Comparison of ENCODE assay signal across 22 cellular contexts in the genomic region with DNA sequence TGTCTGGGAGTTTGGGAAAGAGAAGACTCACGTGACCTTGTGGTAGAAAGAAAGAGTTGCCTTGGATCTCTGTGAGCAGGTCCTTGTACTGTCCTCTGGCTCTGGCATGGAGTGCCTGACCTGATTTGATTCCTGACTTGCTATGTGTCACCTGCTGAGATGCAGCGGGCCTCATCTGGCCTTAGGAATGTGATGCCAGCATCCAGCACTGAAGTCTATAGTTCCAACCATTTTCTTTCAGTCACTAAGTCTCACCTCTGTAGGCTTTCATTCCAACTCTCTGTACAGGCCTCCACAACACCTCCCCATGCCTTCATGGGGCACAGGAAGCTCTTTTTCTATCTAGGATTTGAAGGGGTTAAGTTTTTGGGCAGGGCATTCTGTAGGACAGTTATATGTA. TPM values are rescaled to one million over a fixed set of nuclear protein-coding genes. Genes with fewer than 3 reads are reported as not detected.
DNase-seq lines count a peak whose midpoint lies in the region; ATAC-seq and TF ChIP-seq lines count a peak whose summit lies in the region.
"Had no signal": no experiment of that assay in that cellular context is flagged by ENCODE, and none has a peak within 500 bp of the region (broad histone marks: within the 10 kb centered on the region; RNA-seq: fewer than 3 reads in every experiment).

No MANE protein-coding gene starts in this region.

- H3K27me3 ChIP-seq in lower lobe of right lung (ENCODE audit: low read depth), result no peaks in the 10 kb centered on the region
- H3K27me3 ChIP-seq in upper lobe of left lung, result no peaks in the 10 kb centered on the region
- H3K27me3 ChIP-seq: BLaER1, gastroesophageal sphincter had no signal

- H3K36me3 ChIP-seq in lower lobe of right lung (no peaks in the 10 kb centered on the region), upper lobe of left lung (no peaks in the 10 kb centered on the region)
- H3K36me3 ChIP-seq: BLaER1, gastroesophageal sphincter had no signal

- no peaks in the 10 kb centered on the region for H3K27me3 Mint-ChIP-seq in activated CD8-positive, alpha-beta memory T cell treated with anti-CD3 and anti-CD28 coated beads, Interleukin-2, amount 10 ng/mL, durations not matched to agents 7 days and 5 days
- H3K27me3 Mint-ChIP-seq: activated naive CD8-positive, alpha-beta T cell treated with anti-CD3 and anti-CD28 coated beads for 36 hours had no signal

- intact Hi-C loops in lower lobe of right lung (cut with DNase I), result no loop called here

- H3K9me3 Mint-ChIP-seq in activated CD8-positive, alpha-beta memory T cell treated with anti-CD3 and anti-CD28 coated beads, Interleukin-2, amount 10 ng/mL, durations not matched to agents 7 days and 5 days (ENCODE audit: low read depth), result no peaks in the 10 kb centered on the region
- H3K9me3 Mint-ChIP-seq: activated naive CD8-positive, alpha-beta T cell treated with anti-CD3 and anti-CD28 coated beads for 36 hours had no signal

- H3K4me3 ChIP-seq in lower lobe of right lung, result no peak overlapping the region
- no peak overlapping the region for H3K4me3 ChIP-seq in upper lobe of left lung
- H3K4me3 ChIP-seq: A549, BLaER1, gastroesophageal sphincter, psoas muscle had no signal

- no peak for TF ChIP-seq CTCF in lower lobe of right lung (IDR thresholded peaks at IDR 0.05)
- no peak for TF ChIP-seq CTCF in upper lobe of left lung (IDR thresholded peaks at IDR 0.05)

- peak; percentile 23 for DNase-seq in activated CD8-positive, alpha-beta memory T cell treated with anti-CD3 and anti-CD28 coated beads, Interleukin-2, amount 10 ng/mL, durations not matched to agents 7 days and 5 days
- DNase-seq in activated CD8-positive, alpha-beta memory T cell treated with anti-CD3 and anti-CD28 coated beads, Interleukin-2, amount 50 U/mL, for 48 hours, result no peak
- DNase-seq in ecto neural progenitor cell (ENCODE audit: low spot score) (peak; percentile 30), lower lobe of right lung (no peak), upper lobe of left lung (no peak), LoVo (ENCODE audit: low spot score) (no peak), NCI-H2196 treated with DMSO at 0.1 percent for 48 hours (lab: John Stamatoyannopoulos, UW; ENCODE audit: unreplicated experiment) (no peak)
- DNase-seq: activated naive CD8-positive, alpha-beta T cell treated with anti-CD3 and anti-CD28 coated beads for 36 hours; effector CD4-positive, alpha-beta T cell; H7; NCI-H1436 treated with DMSO at 0.1 percent for 48 hours; NCI-H2107; NCI-H510A; psoas muscle; SIG-M5 had no signal

- TF ChIP-seq POLR2A in upper lobe of left lung (IDR thresholded peaks at IDR 0.05), result no peak

- CTCF ChIA-PET in activated CD8-positive, alpha-beta memory T cell treated with anti-CD3 and anti-CD28 coated beads, Interleukin-2, amount 10 ng/mL, durations not matched to agents 7 days and 5 days (lab: Charles Lee), result interaction anchor here (2.0 to 5.5 kb wide), 2 partner anchors 11 to 13 kb away, joined by 5 to 41 read pairs; a partner anchor contains a TSS

- 96 to 100% methylated on average over 2 of the region's 2 CpGs for WGBS in upper lobe of left lung, 2 donors

- peaks cover 37% of the 10 kb centered on the region for H3K4me1 ChIP-seq in lower lobe of right lung
- peaks cover 0 to 16% (median 11%) of the 10 kb centered on the region in 4 donors for H3K4me1 ChIP-seq in upper lobe of left lung
- H3K4me1 ChIP-seq: gastroesophageal sphincter, psoas muscle had no signal

- TF ChIP-seq EP300 in upper lobe of left lung (IDR thresholded peaks at IDR 0.05), result no peak

- no peaks in the 10 kb centered on the region for H3K9me3 ChIP-seq in lower lobe of right lung
- no peaks in the 10 kb centered on the region for H3K9me3 ChIP-seq in upper lobe of left lung
- H3K9me3 ChIP-seq: A549, BLaER1, gastroesophageal sphincter, psoas muscle had no signal

- H3K4me1 Mint-ChIP-seq in activated CD8-positive, alpha-beta memory T cell treated with anti-CD3 and anti-CD28 coated beads, Interleukin-2, amount 10 ng/mL, durations not matched to agents 7 days and 5 days, result peaks cover 46% of the 10 kb centered on the region

- H3K4me3 Mint-ChIP-seq in activated CD8-positive, alpha-beta memory T cell treated with anti-CD3 and anti-CD28 coated beads, Interleukin-2, amount 10 ng/mL, durations not matched to agents 7 days and 5 days, result no peak overlapping the region
- H3K4me3 Mint-ChIP-seq: activated naive CD8-positive, alpha-beta T cell treated with anti-CD3 and anti-CD28 coated beads for 36 hours had no signal

- no peak for ATAC-seq in activated CD8-positive, alpha-beta memory T cell treated with anti-CD3 and anti-CD28 coated beads, Interleukin-2, amount 10 ng/mL, durations not matched to agents 7 days and 5 days
- ATAC-seq in lower lobe of right lung (no peak), upper lobe of left lung (ENCODE audit: low FRiP score in 2 of 2) (no peak), HG02610 (IDR thresholded peaks at IDR 0.05; ENCODE audit: unreplicated experiment) (no peak)
- ATAC-seq: Panc1, psoas muscle had no signal

- H3K27ac Mint-ChIP-seq in activated CD8-positive, alpha-beta memory T cell treated with anti-CD3 and anti-CD28 coated beads, Interleukin-2, amount 10 ng/mL, durations not matched to agents 7 days and 5 days, result peak overlapping the region; percentile 33
- H3K27ac Mint-ChIP-seq: activated T-helper 2 cell treated with anti-CD3 and anti-CD28 coated beads, Interferon-gamma antibody, Interleukin-2, Interleukin-4, amounts not matched to agents 10 μg/mL and 5 μg/mL and 100 μg/mL, durations not matched to agents 14 hours and 24 hours and 36 hours had no signal

- H3K27ac ChIP-seq in lower lobe of right lung (peak overlapping the region; percentile 32), upper lobe of left lung (peak overlapping the region; percentile 1 to 56 (median 30))
- H3K27ac ChIP-seq: A549, BLaER1, gastroesophageal sphincter, KMS-11, psoas muscle had no signal

- no peaks in the 10 kb centered on the region for H3K36me3 Mint-ChIP-seq in activated CD8-positive, alpha-beta memory T cell treated with anti-CD3 and anti-CD28 coated beads, Interleukin-2, amount 10 ng/mL, durations not matched to agents 7 days and 5 days
- H3K36me3 Mint-ChIP-seq: activated naive CD8-positive, alpha-beta T cell treated with anti-CD3 and anti-CD28 coated beads for 36 hours had no signal

RNA-seq across cellular contexts. Expression of a gene that starts 12.1 kb away (rescaled TPM):
- 10 to 100 TPM; 47.8 to 56.3 TPM for total RNA-seq in activated CD8-positive, alpha-beta memory T cell treated with anti-CD3 and anti-CD28 coated beads, Interleukin-2, amount 10 ng/mL, durations not matched to agents 7 days and 5 days
- total RNA-seq in lower lobe of right lung (29.2 TPM), upper lobe of left lung (10 to 100 TPM; 26.6 to 43.7 (median 31.6) TPM)

RNA-seq across cellular contexts. Expression of a gene that starts 14.8 kb away (rescaled TPM):
- 10 to 100 TPM; 69.3 to 70.3 TPM for total RNA-seq in activated CD8-positive, alpha-beta memory T cell treated with anti-CD3 and anti-CD28 coated beads, Interleukin-2, amount 10 ng/mL, durations not matched to agents 7 days and 5 days
- total RNA-seq in lower lobe of right lung (99.7 TPM), upper lobe of left lung (100 to 1,000 TPM in 2 of 6 donors, 10 to 100 TPM in 4; 38.1 to 116 (median 83.3) TPM)

RNA-seq across cellular contexts. Expression of a gene that starts 16.3 kb away (rescaled TPM):
- 10 to 100 TPM; 91.3 to 91.7 TPM for total RNA-seq in activated CD8-positive, alpha-beta memory T cell treated with anti-CD3 and anti-CD28 coated beads, Interleukin-2, amount 10 ng/mL, durations not matched to agents 7 days and 5 days
- total RNA-seq in lower lobe of right lung (88.3 TPM), upper lobe of left lung (100 to 1,000 TPM in 4 of 6 donors, 10 to 100 TPM in 2; 67.1 to 170 (median 116) TPM)

Comparison
In these comparisons a context has a peak if more than half of its experiments do, and no peak if none do; other contexts are left out.
1. DNase-seq: peak in activated CD8-positive, alpha-beta memory T cell treated with anti-CD3 and anti-CD28 coated beads, Interleukin-2, amount 10 ng/mL, durations not matched to agents 7 days and 5 days (single experiment) and ecto neural progenitor cell (single experiment); none in activated CD8-positive, alpha-beta memory T cell treated with anti-CD3 and anti-CD28 coated beads, Interleukin-2, amount 50 U/mL, for 48 hours (single experiment), lower lobe of right lung (single experiment), upper lobe of left lung (0 of 2), LoVo (single experiment) and NCI-H2196 treated with DMSO at 0.1 percent for 48 hours (single experiment).